ENCODE assay signal across 1 cellular context in the genomic region with DNA sequence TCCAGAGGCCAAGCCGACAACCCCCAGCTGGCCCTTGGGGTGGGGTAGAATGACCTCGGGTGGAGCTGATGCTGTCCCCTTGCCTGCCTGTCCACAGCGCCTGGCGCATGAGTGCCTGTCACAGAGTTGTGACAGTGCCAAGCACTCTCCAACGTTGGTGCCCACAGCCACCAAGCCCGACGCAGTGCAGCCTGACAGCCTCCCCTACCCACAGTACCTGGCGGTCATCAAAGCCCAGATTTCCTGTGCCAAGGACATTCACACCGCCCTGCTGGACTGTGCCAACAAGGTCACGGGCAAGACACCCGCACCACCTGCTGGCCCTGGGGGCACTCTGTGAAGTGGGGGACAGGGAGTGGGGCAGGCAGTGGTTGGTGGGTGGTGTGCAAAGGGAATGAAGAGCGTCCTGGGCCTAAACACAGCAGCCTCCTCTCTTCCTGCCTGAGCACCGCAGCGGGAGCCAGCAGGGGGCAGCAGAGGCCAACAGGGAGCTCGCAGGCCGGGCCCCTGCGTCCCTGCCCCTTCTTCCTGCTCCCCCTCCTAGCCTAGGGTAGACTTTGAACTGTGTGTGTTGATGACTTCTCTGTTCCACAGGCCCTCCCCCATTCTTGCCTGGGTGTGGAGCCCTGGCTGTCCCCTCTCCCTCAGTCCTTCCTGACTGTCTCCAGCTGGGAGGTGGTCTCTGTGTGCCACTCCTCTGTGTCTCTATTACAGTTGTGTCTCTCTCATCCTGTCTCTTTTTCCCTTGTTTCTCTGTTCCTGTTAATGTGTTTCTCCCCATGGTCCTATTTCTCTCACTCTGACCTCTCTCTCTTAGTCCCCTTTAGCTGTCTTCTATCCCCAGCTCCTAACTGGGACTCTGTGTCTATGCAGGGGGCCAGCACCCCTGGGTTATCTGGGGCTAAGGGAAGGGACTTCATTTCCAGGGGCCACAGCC.
A peak's percentile ranks its signal among the peaks of the same experiment; 100 is the strongest.
TF ChIP-seq lines count a peak whose summit lies in the region.

No MANE protein-coding gene starts in this region.

TF ChIP-seq in K562, 482 proteins besides CTCF, POLR2A, EP300 and RAD21 (continued from another document):
- TF ChIP-seq, protein P1, sequence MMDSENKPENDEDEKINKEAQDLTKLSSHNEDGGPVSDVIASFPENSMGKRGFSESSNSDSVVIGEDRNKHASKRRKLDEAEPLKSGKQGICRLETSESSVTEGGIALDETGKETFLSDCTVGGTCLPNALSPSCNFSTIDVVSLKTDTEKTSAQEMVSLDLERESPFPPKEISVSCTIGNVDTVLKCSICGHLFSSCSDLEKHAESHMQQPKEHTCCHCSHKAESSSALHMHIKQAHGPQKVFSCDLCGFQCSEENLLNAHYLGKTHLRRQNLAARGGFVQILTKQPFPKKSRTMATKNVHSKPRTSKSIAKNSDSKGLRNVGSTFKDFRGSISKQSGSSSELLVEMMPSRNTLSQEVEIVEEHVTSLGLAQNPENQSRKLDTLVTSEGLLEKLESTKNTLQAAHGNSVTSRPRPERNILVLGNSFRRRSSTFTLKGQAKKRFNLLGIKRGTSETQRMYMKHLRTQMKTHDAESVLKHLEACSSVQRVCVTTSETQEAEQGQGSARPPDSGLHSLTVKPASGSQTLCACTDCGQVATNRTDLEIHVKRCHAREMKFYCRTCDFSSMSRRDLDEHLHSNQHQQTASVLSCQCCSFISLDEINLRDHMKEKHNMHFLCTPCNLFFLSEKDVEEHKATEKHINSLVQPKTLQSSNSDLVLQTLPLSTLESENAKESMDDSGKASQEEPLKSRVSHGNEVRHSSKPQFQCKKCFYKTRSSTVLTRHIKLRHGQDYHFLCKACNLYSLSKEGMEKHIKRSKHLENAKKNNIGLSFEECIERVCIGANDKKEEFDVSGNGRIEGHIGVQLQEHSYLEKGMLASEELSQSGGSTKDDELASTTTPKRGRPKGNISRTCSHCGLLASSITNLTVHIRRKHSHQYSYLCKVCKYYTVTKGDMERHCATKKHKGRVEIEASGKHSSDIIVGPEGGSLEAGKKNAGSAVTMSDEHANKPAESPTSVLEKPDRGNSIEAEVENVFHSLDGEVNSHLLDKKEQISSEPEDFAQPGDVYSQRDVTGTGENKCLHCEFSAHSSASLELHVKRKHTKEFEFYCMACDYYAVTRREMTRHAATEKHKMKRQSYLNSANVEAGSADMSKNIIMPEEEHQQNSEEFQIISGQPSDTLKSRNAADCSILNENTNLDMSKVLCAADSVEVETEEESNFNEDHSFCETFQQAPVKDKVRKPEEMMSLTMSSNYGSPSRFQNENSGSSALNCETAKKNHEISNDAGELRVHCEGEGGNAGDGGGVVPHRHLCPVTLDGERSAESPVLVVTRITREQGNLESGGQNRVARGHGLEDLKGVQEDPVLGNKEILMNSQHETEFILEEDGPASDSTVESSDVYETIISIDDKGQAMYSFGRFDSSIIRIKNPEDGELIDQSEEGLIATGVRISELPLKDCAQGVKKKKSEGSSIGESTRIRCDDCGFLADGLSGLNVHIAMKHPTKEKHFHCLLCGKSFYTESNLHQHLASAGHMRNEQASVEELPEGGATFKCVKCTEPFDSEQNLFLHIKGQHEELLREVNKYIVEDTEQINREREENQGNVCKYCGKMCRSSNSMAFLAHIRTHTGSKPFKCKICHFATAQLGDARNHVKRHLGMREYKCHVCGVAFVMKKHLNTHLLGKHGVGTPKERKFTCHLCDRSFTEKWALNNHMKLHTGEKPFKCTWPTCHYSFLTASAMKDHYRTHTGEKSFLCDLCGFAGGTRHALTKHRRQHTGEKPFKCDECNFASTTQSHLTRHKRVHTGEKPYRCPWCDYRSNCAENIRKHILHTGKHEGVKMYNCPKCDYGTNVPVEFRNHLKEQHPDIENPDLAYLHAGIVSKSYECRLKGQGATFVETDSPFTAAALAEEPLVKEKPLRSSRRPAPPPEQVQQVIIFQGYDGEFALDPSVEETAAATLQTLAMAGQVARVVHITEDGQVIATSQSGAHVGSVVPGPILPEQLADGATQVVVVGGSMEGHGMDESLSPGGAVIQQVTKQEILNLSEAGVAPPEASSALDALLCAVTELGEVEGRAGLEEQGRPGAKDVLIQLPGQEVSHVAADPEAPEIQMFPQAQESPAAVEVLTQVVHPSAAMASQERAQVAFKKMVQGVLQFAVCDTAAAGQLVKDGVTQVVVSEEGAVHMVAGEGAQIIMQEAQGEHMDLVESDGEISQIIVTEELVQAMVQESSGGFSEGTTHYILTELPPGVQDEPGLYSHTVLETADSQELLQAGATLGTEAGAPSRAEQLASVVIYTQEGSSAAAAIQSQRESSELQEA (IDR thresholded peaks at IDR 0.05; ENCODE audit: low read depth), result no peak
- no peak for TF ChIP-seq GTF2F1 (IDR thresholded peaks at IDR 0.05; ENCODE audit: low read depth, low read length)
- TF ChIP-seq SMARCA5 (IDR thresholded peaks at IDR 0.05), result peak; percentile 83; the same call in 1 of the 2 replicates
- no peak for TF ChIP-seq TAF1 (IDR thresholded peaks at IDR 0.05; ENCODE audit: control insufficient read depth, extremely low read depth, insufficient read depth, low read length, severe bottlenecking)
- no peak for TF ChIP-seq ZNF274 (IDR thresholded peaks at IDR 0.05; ENCODE audit: borderline replicate concordance, low read depth, low read length)
- no peak for TF ChIP-seq MEF2A (IDR thresholded peaks at IDR 0.05; ENCODE audit: control insufficient read depth, low read depth, low read length)
- no peak for TF ChIP-seq DNMT1 (IDR thresholded peaks at IDR 0.05)
- TF ChIP-seq MYNN (IDR thresholded peaks at IDR 0.05), result 0 out of 2 replicates have a peak, but pooled peaks have one; percentile 49
- TF ChIP-seq MYNN (CRISPR knock-in tag; IDR thresholded peaks at IDR 0.05), result no peak
- TF ChIP-seq, protein P2, sequence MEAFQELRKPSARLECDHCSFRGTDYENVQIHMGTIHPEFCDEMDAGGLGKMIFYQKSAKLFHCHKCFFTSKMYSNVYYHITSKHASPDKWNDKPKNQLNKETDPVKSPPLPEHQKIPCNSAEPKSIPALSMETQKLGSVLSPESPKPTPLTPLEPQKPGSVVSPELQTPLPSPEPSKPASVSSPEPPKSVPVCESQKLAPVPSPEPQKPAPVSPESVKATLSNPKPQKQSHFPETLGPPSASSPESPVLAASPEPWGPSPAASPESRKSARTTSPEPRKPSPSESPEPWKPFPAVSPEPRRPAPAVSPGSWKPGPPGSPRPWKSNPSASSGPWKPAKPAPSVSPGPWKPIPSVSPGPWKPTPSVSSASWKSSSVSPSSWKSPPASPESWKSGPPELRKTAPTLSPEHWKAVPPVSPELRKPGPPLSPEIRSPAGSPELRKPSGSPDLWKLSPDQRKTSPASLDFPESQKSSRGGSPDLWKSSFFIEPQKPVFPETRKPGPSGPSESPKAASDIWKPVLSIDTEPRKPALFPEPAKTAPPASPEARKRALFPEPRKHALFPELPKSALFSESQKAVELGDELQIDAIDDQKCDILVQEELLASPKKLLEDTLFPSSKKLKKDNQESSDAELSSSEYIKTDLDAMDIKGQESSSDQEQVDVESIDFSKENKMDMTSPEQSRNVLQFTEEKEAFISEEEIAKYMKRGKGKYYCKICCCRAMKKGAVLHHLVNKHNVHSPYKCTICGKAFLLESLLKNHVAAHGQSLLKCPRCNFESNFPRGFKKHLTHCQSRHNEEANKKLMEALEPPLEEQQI (IDR thresholded peaks at IDR 0.05), result no peak
- no peak for TF ChIP-seq ZBED1 (IDR thresholded peaks at IDR 0.05)
- TF ChIP-seq ZNF175 (CRISPR knock-in tag; IDR thresholded peaks at IDR 0.05; ENCODE audit: low read depth), result no peak
